Comparison of ENCODE assay signal across 14 cellular contexts in genomic region chr6:47595785-47596184, GRCh38.
"Had no signal": no experiment of that assay in that cellular context is flagged by ENCODE, and none has a peak within 500 bp of the region (broad histone marks: within the 10 kb centered on the region; RNA-seq: fewer than 3 reads in every experiment).

No MANE protein-coding gene starts in this region.

- DNase-seq: activated T-cell treated with anti-CD3 and anti-CD28 coated beads, Interleukin-2, amount 50 U/mL, for 1 hour; central memory CD4-positive, alpha-beta T cell; effector memory CD8-positive, alpha-beta T cell; glutamatergic neuron; left cardiac atrium; ovary; retina; stimulated activated CD4-positive, alpha-beta T cell treated with anti-CD3 and anti-CD28 coated beads, Interleukin-15, amount 100 ng/mL, for 24 hours; stimulated activated CD4-positive, alpha-beta T cell treated with anti-CD3 and anti-CD28 coated beads, Interleukin-4, amount 100 ng/mL, for 24 hours; stimulated activated naive CD8-positive, alpha-beta T cell treated with anti-CD3 and anti-CD28 coated beads, Interleukin-15, amount 100 ng/mL, for 72 hours; T-helper 2 cell; testis; uterus had no signal

- H3K4me3 ChIP-seq: ovary, testis, uterus had no signal

- H3K27me3 Mint-ChIP-seq: activated naive CD4-positive, alpha-beta T cell treated with anti-CD3 and anti-CD28 coated beads, Interleukin-2, amount 50 U/mL, for 24 hours; effector memory CD8-positive, alpha-beta T cell; stimulated activated naive CD8-positive, alpha-beta T cell treated with anti-CD3 and anti-CD28 coated beads, Interleukin-15, amount 100 ng/mL, for 72 hours had no signal

- H3K36me3 ChIP-seq: ovary, uterus had no signal

- H3K4me1 Mint-ChIP-seq: activated naive CD4-positive, alpha-beta T cell treated with anti-CD3 and anti-CD28 coated beads, Interleukin-2, amount 50 U/mL, for 24 hours had no signal

- ATAC-seq: effector memory CD8-positive, alpha-beta T cell; left cardiac atrium; stimulated activated naive CD8-positive, alpha-beta T cell treated with anti-CD3 and anti-CD28 coated beads, Interleukin-15, amount 100 ng/mL, for 72 hours had no signal

- H3K9me3 ChIP-seq: ovary, testis, uterus had no signal

- H3K27me3 ChIP-seq: ovary, testis, uterus had no signal

- H3K4me3 Mint-ChIP-seq: activated naive CD4-positive, alpha-beta T cell treated with anti-CD3 and anti-CD28 coated beads, Interleukin-2, amount 50 U/mL, for 24 hours; effector memory CD8-positive, alpha-beta T cell; stimulated activated naive CD8-positive, alpha-beta T cell treated with anti-CD3 and anti-CD28 coated beads, Interleukin-15, amount 100 ng/mL, for 72 hours had no signal

- H3K27ac Mint-ChIP-seq: activated naive CD4-positive, alpha-beta T cell treated with anti-CD3 and anti-CD28 coated beads, Interleukin-2, amount 50 U/mL, for 24 hours; stimulated activated naive CD8-positive, alpha-beta T cell treated with anti-CD3 and anti-CD28 coated beads, Interleukin-15, amount 100 ng/mL, for 72 hours had no signal

- H3K9me3 Mint-ChIP-seq: activated naive CD4-positive, alpha-beta T cell treated with anti-CD3 and anti-CD28 coated beads, Interleukin-2, amount 50 U/mL, for 24 hours; stimulated activated naive CD8-positive, alpha-beta T cell treated with anti-CD3 and anti-CD28 coated beads, Interleukin-15, amount 100 ng/mL, for 72 hours had no signal

- H3K4me1 ChIP-seq: testis, uterus had no signal

- H3K27ac ChIP-seq: ovary, testis, uterus had no signal
